Comparison of ENCODE assay signal across 8 cellular contexts in the genomic region with DNA sequence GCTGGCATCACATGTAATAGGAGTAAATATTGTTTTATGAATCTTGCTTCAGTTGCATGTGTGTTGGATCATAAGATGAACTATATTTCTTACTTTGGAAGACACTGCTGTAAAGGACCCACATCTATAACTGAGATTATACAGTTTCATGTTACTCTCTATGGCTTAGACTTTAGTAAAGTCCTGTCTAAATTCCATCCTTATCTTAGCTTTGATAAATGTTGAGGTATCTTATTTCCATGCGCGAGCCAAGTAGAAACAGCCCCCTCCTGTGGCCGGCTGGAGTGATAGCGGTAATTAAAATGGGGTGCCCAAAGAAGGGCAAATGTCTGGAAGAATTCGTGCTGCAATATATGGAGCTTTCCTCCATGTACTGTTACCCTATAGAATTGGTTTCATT. TPM values are rescaled to one million over a fixed set of nuclear protein-coding genes. Genes with fewer than 3 reads are reported as not detected.
DNase-seq lines count a peak whose midpoint lies in the region; ATAC-seq and TF ChIP-seq lines count a peak whose summit lies in the region.

No MANE protein-coding gene starts in this region.

- H3K36me3 Mint-ChIP-seq in natural killer cell treated with Interleukin-12 subunit alpha and Interleukin-12 subunit beta and Interleukin-15 and Interleukin-18, amount 100 ng/mL, for 72 hours, result no peaks in the 10 kb centered on the region

- no peaks in the 10 kb centered on the region for H3K27me3 ChIP-seq in brain microvascular endothelial cell (replicated peaks)

- ATAC-seq in natural killer cell treated with Interleukin-12 subunit alpha and Interleukin-12 subunit beta and Interleukin-15 and Interleukin-18, amount 100 ng/mL, for 72 hours, result no peak
- ATAC-seq in HG02759 (IDR thresholded peaks at IDR 0.05; ENCODE audit: unreplicated experiment), result no peak
- ATAC-seq in GM21529 (IDR thresholded peaks at IDR 0.05; ENCODE audit: unreplicated experiment), result no peak

- DNase-seq in 8988T (peak; percentile 12), GM12864 (ENCODE audit: low read depth) (no peak), RPMI8226 (peak; percentile 23), brain microvascular endothelial cell (peak; percentile 60)
- DNase-seq in natural killer cell treated with Interleukin-12 subunit alpha and Interleukin-12 subunit beta and Interleukin-15 and Interleukin-18, amount 100 ng/mL, for 72 hours (ENCODE audit: low spot score), result peak; percentile 60
- DNase-seq in activated CD4-positive, CD25-positive, alpha-beta regulatory T cell treated with anti-CD3 and anti-CD28 coated beads, Interleukin-2, amount 50 U/mL, for 72 hours, result no peak

- no peak overlapping the region for H3K4me3 ChIP-seq in GM12864 (ENCODE audit: low read depth, low read length)
- no peak overlapping the region for H3K4me3 ChIP-seq in brain microvascular endothelial cell (ENCODE audit: low read depth, low read length)

- H3K27me3 Mint-ChIP-seq in natural killer cell treated with Interleukin-12 subunit alpha and Interleukin-12 subunit beta and Interleukin-15 and Interleukin-18, amount 100 ng/mL, for 72 hours, result peaks cover 0 to 2% of the 10 kb centered on the region in 2 donors

- H3K9me3 Mint-ChIP-seq in natural killer cell treated with Interleukin-12 subunit alpha and Interleukin-12 subunit beta and Interleukin-15 and Interleukin-18, amount 100 ng/mL, for 72 hours, result no peaks in the 10 kb centered on the region

- TF ChIP-seq CTCF in GM12864 (IDR thresholded peaks at IDR 0.05; ENCODE audit: low read depth, low read length, missing control alignments), result peak; percentile 47
- TF ChIP-seq CTCF in brain microvascular endothelial cell (IDR thresholded peaks at IDR 0.05; ENCODE audit: low read depth, low read length, missing control alignments), result peak; percentile 81

- no peak overlapping the region for H3K27ac Mint-ChIP-seq in natural killer cell treated with Interleukin-12 subunit alpha and Interleukin-12 subunit beta and Interleukin-15 and Interleukin-18, amount 100 ng/mL, for 72 hours

- H3K4me1 Mint-ChIP-seq in natural killer cell treated with Interleukin-12 subunit alpha and Interleukin-12 subunit beta and Interleukin-15 and Interleukin-18, amount 100 ng/mL, for 72 hours (ENCODE audit: low read depth in 2 of 2), result no peaks in the 10 kb centered on the region

- H3K36me3 ChIP-seq in brain microvascular endothelial cell (replicated peaks), result no peaks in the 10 kb centered on the region

- H3K4me3 Mint-ChIP-seq in natural killer cell treated with Interleukin-12 subunit alpha and Interleukin-12 subunit beta and Interleukin-15 and Interleukin-18, amount 100 ng/mL, for 72 hours, result no peak overlapping the region

- in situ Hi-C loops in brain microvascular endothelial cell (cut with HindIII; ENCODE audit: low pct_ligation_motif_present, low sequenced_read_pairs), result no loop called here

- no peak overlapping the region for H3K27ac ChIP-seq in brain microvascular endothelial cell

RNA-seq across cellular contexts. Expression of a gene that starts 43.0 kb away (rescaled TPM):
- not detected for total RNA-seq in natural killer cell treated with Interleukin-12 subunit alpha and Interleukin-12 subunit beta and Interleukin-15 and Interleukin-18, amount 100 ng/mL, for 72 hours

RNA-seq across cellular contexts. Expression of a gene that starts 57.1 kb away (rescaled TPM):
- total RNA-seq in natural killer cell treated with Interleukin-12 subunit alpha and Interleukin-12 subunit beta and Interleukin-15 and Interleukin-18, amount 100 ng/mL, for 72 hours, result not detected

Comparison
In these comparisons a context has a peak if more than half of its experiments do, and no peak if none do; other contexts are left out.
1. DNase-seq: peak in 8988T (single experiment), RPMI8226 (single experiment), brain microvascular endothelial cell (single experiment) and natural killer cell treated with Interleukin-12 subunit alpha and Interleukin-12 subunit beta and Interleukin-15 and Interleukin-18, amount 100 ng/mL, for 72 hours (single experiment); none in GM12864 (single experiment) and activated CD4-positive, CD25-positive, alpha-beta regulatory T cell treated with anti-CD3 and anti-CD28 coated beads, Interleukin-2, amount 50 U/mL, for 72 hours (single experiment).